In genomic region chr10:61606971-61607907, GRCh38 we compare ENCODE assay signal across 10 cellular contexts. TPM values are rescaled to one million over a fixed set of nuclear protein-coding genes. Genes with fewer than 3 reads are reported as not detected.
A peak's percentile ranks its signal among the peaks of the same experiment; 100 is the strongest.
DNase-seq lines count a peak whose midpoint lies in the region; ATAC-seq, FAIRE-seq and TF ChIP-seq lines count a peak whose summit lies in the region.
"Had no signal": no experiment of that assay in that cellular context is flagged by ENCODE, and none has a peak within 500 bp of the region (broad histone marks: within the 10 kb centered on the region; RNA-seq: fewer than 3 reads in every experiment).

No MANE protein-coding gene starts in this region.

- no peaks in the 10 kb centered on the region for H3K4me1 ChIP-seq in astrocyte (ENCODE audit: insufficient read depth, low read length)
- no peaks in the 10 kb centered on the region for H3K4me1 ChIP-seq in CD8-positive, alpha-beta T cell (ENCODE audit: insufficient read depth, low read length)
- H3K4me1 ChIP-seq: SJCRH30 had no signal

- ATAC-seq in HG03354 (IDR thresholded peaks at IDR 0.05; ENCODE audit: poor library complexity, severe bottlenecking, unreplicated experiment) = peak; percentile 60
- ATAC-seq in CD8-positive, alpha-beta T cell = no peak
- no peak for ATAC-seq in HG02938 (IDR thresholded peaks at IDR 0.05; ENCODE audit: unreplicated experiment)

- no peak overlapping the region for H3K4me2 ChIP-seq in astrocyte (ENCODE audit: low read length)

- H3K9me3 Mint-ChIP-seq in astrocyte (ENCODE audit: unreplicated experiment) = no peaks in the 10 kb centered on the region
- no peaks in the 10 kb centered on the region for H3K9me3 Mint-ChIP-seq in activated CD4-positive, alpha-beta memory T cell treated with anti-CD3 and anti-CD28 coated beads for 36 hours
- no peaks in the 10 kb centered on the region for H3K9me3 Mint-ChIP-seq in CD8-positive, alpha-beta T cell

- H3K36me3 ChIP-seq in astrocyte (ENCODE audit: insufficient read depth, low read length) = no peaks in the 10 kb centered on the region
- H3K36me3 ChIP-seq in CD8-positive, alpha-beta T cell (ENCODE audit: insufficient read depth, low read length) = no peaks in the 10 kb centered on the region
- H3K36me3 ChIP-seq: SJCRH30 had no signal

- H3K36me3 Mint-ChIP-seq in astrocyte (ENCODE audit: low read depth, unreplicated experiment) = no peaks in the 10 kb centered on the region
- H3K36me3 Mint-ChIP-seq in activated CD4-positive, alpha-beta memory T cell treated with anti-CD3 and anti-CD28 coated beads for 36 hours = no peaks in the 10 kb centered on the region
- H3K36me3 Mint-ChIP-seq in CD8-positive, alpha-beta T cell = no peaks in the 10 kb centered on the region

- POLR2A ChIA-PET in activated CD4-positive, alpha-beta memory T cell treated with anti-CD3 and anti-CD28 coated beads for 36 hours (lab: Charles Lee) = no interaction called here
- POLR2A ChIA-PET in CD8-positive, alpha-beta T cell (lab: Charles Lee) = no interaction called here

- H3K9me3 ChIP-seq in astrocyte (ENCODE audit: insufficient read depth, low read depth, low read length) = no peaks in the 10 kb centered on the region
- H3K9me3 ChIP-seq in CD8-positive, alpha-beta T cell (ENCODE audit: low read length) = no peaks in the 10 kb centered on the region
- H3K9me3 ChIP-seq: SJCRH30 had no signal

- no peak for FAIRE-seq in astrocyte (lab: Jason Lieb, UNC)

- no peak overlapping the region for H3K9ac ChIP-seq in astrocyte (ENCODE audit: low read length)

- H3K27me3 Mint-ChIP-seq in astrocyte (ENCODE audit: low read depth, unreplicated experiment) = no peaks in the 10 kb centered on the region
- peaks cover 9% of the 10 kb centered on the region for H3K27me3 Mint-ChIP-seq in activated CD4-positive, alpha-beta memory T cell treated with anti-CD3 and anti-CD28 coated beads for 36 hours
- peaks cover 2% of the 10 kb centered on the region for H3K27me3 Mint-ChIP-seq in CD8-positive, alpha-beta T cell (ENCODE audit: low read depth)

- H3K79me2 ChIP-seq in astrocyte (ENCODE audit: insufficient read depth, low read length) = no peaks in the 10 kb centered on the region

- no peak overlapping the region for H3K27ac Mint-ChIP-seq in astrocyte (ENCODE audit: unreplicated experiment)
- H3K27ac Mint-ChIP-seq in activated CD4-positive, alpha-beta memory T cell treated with anti-CD3 and anti-CD28 coated beads for 36 hours = no peak overlapping the region
- no peak overlapping the region for H3K27ac Mint-ChIP-seq in CD8-positive, alpha-beta T cell

- no peak overlapping the region for H3K27ac ChIP-seq in astrocyte (ENCODE audit: low read depth, low read length)
- H3K27ac ChIP-seq in CD8-positive, alpha-beta T cell (ENCODE audit: low read depth, low read length) = no peak overlapping the region
- H3K27ac ChIP-seq: SJCRH30 had no signal

- intact Hi-C loops in activated CD4-positive, alpha-beta memory T cell treated with anti-CD3 and anti-CD28 coated beads for 36 hours (cut with micrococcal nuclease) = no loop called here
- intact Hi-C loops in CD8-positive, alpha-beta T cell (cut with DNase I, micrococcal nuclease) = no loop called here

- no peak overlapping the region for H2AFZ ChIP-seq in astrocyte (ENCODE audit: low read depth, low read length)

- H3K4me3 ChIP-seq in GM12864 (ENCODE audit: low read depth, low read length) (no peak overlapping the region), astrocyte (ENCODE audit: insufficient read depth, low read depth, low read length) (no peak overlapping the region)
- H3K4me3 ChIP-seq in CD8-positive, alpha-beta T cell (ENCODE audit: low read depth, low read length) = no peak overlapping the region
- H3K4me3 ChIP-seq: SJCRH30 had no signal

- TF ChIP-seq CTCF in GM12864 (IDR thresholded peaks at IDR 0.05; ENCODE audit: low read depth, low read length, missing control alignments) (peak; percentile 46), astrocyte (IDR thresholded peaks at IDR 0.05; ENCODE audit: insufficient read depth, low read depth, low read length) (peak; percentile 55)
- TF ChIP-seq CTCF in CD8-positive, alpha-beta T cell (IDR thresholded peaks at IDR 0.05) = no peak

- DNase-seq in GM12864 (ENCODE audit: low read depth) (no peak), astrocyte (ENCODE audit: low read depth) (no peak), medulla oblongata (ENCODE audit: extremely low spot score) (peak; percentile 40), dedifferentiated amniotic fluid mesenchymal stem cell (ENCODE audit: extremely low spot score) (no peak)
- no peak for DNase-seq in activated CD4-positive, alpha-beta memory T cell treated with anti-CD3 and anti-CD28 coated beads for 36 hours
- DNase-seq in CD8-positive, alpha-beta T cell = no peak
- DNase-seq: SJCRH30; stimulated activated CD4-positive, alpha-beta T cell treated with anti-CD3 and anti-CD28 coated beads, Interleukin-12 subunit alpha, Interleukin-12 subunit beta, amount 100 ng/mL, for 4 hours had no signal

- H4K20me1 ChIP-seq in astrocyte (ENCODE audit: insufficient read depth, low read length) = no peaks in the 10 kb centered on the region

- no peak overlapping the region for H3K4me3 Mint-ChIP-seq in astrocyte (ENCODE audit: unreplicated experiment)
- no peak overlapping the region for H3K4me3 Mint-ChIP-seq in activated CD4-positive, alpha-beta memory T cell treated with anti-CD3 and anti-CD28 coated beads for 36 hours
- H3K4me3 Mint-ChIP-seq in CD8-positive, alpha-beta T cell = no peak overlapping the region

- CTCF ChIA-PET in activated CD4-positive, alpha-beta memory T cell treated with anti-CD3 and anti-CD28 coated beads for 36 hours (lab: Charles Lee) = interaction anchor here (0.6 to 1.3 kb wide), 3 partner anchors 18 to 245 kb away, joined by 3 read pairs; no protein-coding TSS in a partner anchor
- CTCF ChIA-PET in CD8-positive, alpha-beta T cell (lab: Charles Lee) = no interaction called here

- H3K27me3 ChIP-seq in astrocyte (ENCODE audit: insufficient read depth, low read length) = no peaks in the 10 kb centered on the region
- H3K27me3 ChIP-seq in CD8-positive, alpha-beta T cell (ENCODE audit: insufficient read depth, low read length) = no peaks in the 10 kb centered on the region
- H3K27me3 ChIP-seq: SJCRH30 had no signal

- no peaks in the 10 kb centered on the region for H3K4me1 Mint-ChIP-seq in astrocyte (ENCODE audit: low read depth, unreplicated experiment)
- H3K4me1 Mint-ChIP-seq in activated CD4-positive, alpha-beta memory T cell treated with anti-CD3 and anti-CD28 coated beads for 36 hours (ENCODE audit: low read depth) = no peaks in the 10 kb centered on the region
- H3K4me1 Mint-ChIP-seq in CD8-positive, alpha-beta T cell (ENCODE audit: low read depth) = no peaks in the 10 kb centered on the region

RNA-seq across cellular contexts. Expression of gene CABCOCO1, which starts 55.5 kb away (rescaled TPM):
- 0.23 TPM in 1 of 2 replicates, not detected in the other for total RNA-seq in astrocyte
- not detected for total RNA-seq in activated CD4-positive, alpha-beta memory T cell treated with anti-CD3 and anti-CD28 coated beads for 36 hours
- total RNA-seq in CD8-positive, alpha-beta T cell = not detected
- total RNA-seq: SJCRH30 had no signal
